ENCODE assay signal across 1 cellular context in genomic region chr17:68290955-68291835, GRCh38.
TF ChIP-seq lines count a peak whose summit lies in the region.

TSS of gene ARSG (plus strand) at chr17:68291495. CDS start at chr17:68307494, 15,999 bp downstream.
TSS of gene SLC16A6 (minus strand) at chr17:68291127. CDS start at chr17:68278320, 12,807 bp downstream.

TF ChIP-seq in K562, 482 proteins besides CTCF, POLR2A, EP300 and RAD21 (continued from another document and continues in another):
- TF ChIP-seq ZNF592 (IDR thresholded peaks at IDR 0.05) (no peak), FUS (optimal IDR thresholded peaks at IDR 0.05; ENCODE audit: low read depth, low read length) (peak; percentile 14), XRCC3 (IDR thresholded peaks at IDR 0.05) (no peak), ILF3 (IDR thresholded peaks at IDR 0.05; ENCODE audit: borderline replicate concordance) (no peak), ZNF436 (CRISPR knock-in tag; IDR thresholded peaks at IDR 0.05) (no peak), DIDO1 (tag; IDR thresholded peaks at IDR 0.05; ENCODE audit: low read depth) (no peak), POLR3G (IDR thresholded peaks at IDR 0.05; ENCODE audit: extremely low read depth, insufficient read length, insufficient replicate concordance) (no peak), JUND (IDR thresholded peaks at IDR 0.05; ENCODE audit: borderline replicate concordance, low read depth, low read length) (no peak), JUND (tag; IDR thresholded peaks at IDR 0.05; ENCODE audit: borderline replicate concordance, low read depth, low read length) (no peak), EGR1 (conservative IDR thresholded peaks at IDR 0.05) (no peak; the same call in 1 of the 2 replicates), ZNF318 (IDR thresholded peaks at IDR 0.05; ENCODE audit: borderline replicate concordance in 1 of 2, low read depth in 1 of 2) (no peak), KAT8 (IDR thresholded peaks at IDR 0.05; ENCODE audit: low read depth) (no peak), ZBTB7A (IDR thresholded peaks at IDR 0.05; ENCODE audit: borderline replicate concordance, control insufficient read depth, low read depth, low read length) (peak; percentile 74; the same call in 1 of the 2 replicates), HMG20B (CRISPR knock-in tag; IDR thresholded peaks at IDR 0.05) (no peak), ZNF639 (CRISPR knock-in tag; conservative IDR thresholded peaks at IDR 0.05 in 1 of 2, IDR thresholded peaks at IDR 0.05 in 1 of 2) (peak in 1 of 2 experiments; percentile 43; a peak in 1 of 4 replicates)
- TF ChIP-seq, protein P1, sequence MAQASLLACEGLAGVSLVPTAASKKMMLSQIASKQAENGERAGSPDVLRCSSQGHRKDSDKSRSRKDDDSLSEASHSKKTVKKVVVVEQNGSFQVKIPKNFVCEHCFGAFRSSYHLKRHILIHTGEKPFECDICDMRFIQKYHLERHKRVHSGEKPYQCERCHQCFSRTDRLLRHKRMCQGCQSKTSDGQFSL (CRISPR knock-in tag; IDR thresholded peaks at IDR 0.05): peak; percentile 0; the same call in 1 of the 2 replicates
- TF ChIP-seq, protein P1 (tag; IDR thresholded peaks at IDR 0.05): no peak; a peak in 1 of 4 replicates
- TF ChIP-seq, protein P2, sequence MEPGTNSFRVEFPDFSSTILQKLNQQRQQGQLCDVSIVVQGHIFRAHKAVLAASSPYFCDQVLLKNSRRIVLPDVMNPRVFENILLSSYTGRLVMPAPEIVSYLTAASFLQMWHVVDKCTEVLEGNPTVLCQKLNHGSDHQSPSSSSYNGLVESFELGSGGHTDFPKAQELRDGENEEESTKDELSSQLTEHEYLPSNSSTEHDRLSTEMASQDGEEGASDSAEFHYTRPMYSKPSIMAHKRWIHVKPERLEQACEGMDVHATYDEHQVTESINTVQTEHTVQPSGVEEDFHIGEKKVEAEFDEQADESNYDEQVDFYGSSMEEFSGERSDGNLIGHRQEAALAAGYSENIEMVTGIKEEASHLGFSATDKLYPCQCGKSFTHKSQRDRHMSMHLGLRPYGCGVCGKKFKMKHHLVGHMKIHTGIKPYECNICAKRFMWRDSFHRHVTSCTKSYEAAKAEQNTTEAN (CRISPR knock-in tag; IDR thresholded peaks at IDR 0.05): no peak
- TF ChIP-seq, protein P3, sequence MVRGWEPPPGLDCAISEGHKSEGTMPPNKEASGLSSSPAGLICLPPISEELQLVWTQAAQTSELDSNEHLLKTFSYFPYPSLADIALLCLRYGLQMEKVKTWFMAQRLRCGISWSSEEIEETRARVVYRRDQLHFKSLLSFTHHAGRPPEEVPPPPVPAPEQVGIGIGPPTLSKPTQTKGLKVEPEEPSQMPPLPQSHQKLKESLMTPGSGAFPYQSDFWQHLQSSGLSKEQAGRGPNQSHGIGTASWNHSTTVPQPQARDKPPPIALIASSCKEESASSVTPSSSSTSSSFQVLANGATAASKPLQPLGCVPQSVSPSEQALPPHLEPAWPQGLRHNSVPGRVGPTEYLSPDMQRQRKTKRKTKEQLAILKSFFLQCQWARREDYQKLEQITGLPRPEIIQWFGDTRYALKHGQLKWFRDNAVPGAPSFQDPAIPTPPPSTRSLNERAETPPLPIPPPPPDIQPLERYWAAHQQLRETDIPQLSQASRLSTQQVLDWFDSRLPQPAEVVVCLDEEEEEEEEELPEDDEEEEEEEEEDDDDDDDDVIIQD (CRISPR knock-in tag; IDR thresholded peaks at IDR 0.05): no peak
- TF ChIP-seq, protein P4, sequence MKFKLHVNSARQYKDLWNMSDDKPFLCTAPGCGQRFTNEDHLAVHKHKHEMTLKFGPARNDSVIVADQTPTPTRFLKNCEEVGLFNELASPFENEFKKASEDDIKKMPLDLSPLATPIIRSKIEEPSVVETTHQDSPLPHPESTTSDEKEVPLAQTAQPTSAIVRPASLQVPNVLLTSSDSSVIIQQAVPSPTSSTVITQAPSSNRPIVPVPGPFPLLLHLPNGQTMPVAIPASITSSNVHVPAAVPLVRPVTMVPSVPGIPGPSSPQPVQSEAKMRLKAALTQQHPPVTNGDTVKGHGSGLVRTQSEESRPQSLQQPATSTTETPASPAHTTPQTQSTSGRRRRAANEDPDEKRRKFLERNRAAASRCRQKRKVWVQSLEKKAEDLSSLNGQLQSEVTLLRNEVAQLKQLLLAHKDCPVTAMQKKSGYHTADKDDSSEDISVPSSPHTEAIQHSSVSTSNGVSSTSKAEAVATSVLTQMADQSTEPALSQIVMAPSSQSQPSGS (CRISPR knock-in tag; IDR thresholded peaks at IDR 0.05): no peak
- TF ChIP-seq, protein P5, sequence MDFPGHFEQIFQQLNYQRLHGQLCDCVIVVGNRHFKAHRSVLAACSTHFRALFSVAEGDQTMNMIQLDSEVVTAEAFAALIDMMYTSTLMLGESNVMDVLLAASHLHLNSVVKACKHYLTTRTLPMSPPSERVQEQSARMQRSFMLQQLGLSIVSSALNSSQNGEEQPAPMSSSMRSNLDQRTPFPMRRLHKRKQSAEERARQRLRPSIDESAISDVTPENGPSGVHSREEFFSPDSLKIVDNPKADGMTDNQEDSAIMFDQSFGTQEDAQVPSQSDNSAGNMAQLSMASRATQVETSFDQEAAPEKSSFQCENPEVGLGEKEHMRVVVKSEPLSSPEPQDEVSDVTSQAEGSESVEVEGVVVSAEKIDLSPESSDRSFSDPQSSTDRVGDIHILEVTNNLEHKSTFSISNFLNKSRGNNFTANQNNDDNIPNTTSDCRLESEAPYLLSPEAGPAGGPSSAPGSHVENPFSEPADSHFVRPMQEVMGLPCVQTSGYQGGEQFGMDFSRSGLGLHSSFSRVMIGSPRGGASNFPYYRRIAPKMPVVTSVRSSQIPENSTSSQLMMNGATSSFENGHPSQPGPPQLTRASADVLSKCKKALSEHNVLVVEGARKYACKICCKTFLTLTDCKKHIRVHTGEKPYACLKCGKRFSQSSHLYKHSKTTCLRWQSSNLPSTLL (IDR thresholded peaks at IDR 0.05): no peak
- TF ChIP-seq, protein P6, sequence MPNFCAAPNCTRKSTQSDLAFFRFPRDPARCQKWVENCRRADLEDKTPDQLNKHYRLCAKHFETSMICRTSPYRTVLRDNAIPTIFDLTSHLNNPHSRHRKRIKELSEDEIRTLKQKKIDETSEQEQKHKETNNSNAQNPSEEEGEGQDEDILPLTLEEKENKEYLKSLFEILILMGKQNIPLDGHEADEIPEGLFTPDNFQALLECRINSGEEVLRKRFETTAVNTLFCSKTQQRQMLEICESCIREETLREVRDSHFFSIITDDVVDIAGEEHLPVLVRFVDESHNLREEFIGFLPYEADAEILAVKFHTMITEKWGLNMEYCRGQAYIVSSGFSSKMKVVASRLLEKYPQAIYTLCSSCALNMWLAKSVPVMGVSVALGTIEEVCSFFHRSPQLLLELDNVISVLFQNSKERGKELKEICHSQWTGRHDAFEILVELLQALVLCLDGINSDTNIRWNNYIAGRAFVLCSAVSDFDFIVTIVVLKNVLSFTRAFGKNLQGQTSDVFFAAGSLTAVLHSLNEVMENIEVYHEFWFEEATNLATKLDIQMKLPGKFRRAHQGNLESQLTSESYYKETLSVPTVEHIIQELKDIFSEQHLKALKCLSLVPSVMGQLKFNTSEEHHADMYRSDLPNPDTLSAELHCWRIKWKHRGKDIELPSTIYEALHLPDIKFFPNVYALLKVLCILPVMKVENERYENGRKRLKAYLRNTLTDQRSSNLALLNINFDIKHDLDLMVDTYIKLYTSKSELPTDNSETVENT (CRISPR knock-in tag; IDR thresholded peaks at IDR 0.05): no peak
